In the genomic region with DNA sequence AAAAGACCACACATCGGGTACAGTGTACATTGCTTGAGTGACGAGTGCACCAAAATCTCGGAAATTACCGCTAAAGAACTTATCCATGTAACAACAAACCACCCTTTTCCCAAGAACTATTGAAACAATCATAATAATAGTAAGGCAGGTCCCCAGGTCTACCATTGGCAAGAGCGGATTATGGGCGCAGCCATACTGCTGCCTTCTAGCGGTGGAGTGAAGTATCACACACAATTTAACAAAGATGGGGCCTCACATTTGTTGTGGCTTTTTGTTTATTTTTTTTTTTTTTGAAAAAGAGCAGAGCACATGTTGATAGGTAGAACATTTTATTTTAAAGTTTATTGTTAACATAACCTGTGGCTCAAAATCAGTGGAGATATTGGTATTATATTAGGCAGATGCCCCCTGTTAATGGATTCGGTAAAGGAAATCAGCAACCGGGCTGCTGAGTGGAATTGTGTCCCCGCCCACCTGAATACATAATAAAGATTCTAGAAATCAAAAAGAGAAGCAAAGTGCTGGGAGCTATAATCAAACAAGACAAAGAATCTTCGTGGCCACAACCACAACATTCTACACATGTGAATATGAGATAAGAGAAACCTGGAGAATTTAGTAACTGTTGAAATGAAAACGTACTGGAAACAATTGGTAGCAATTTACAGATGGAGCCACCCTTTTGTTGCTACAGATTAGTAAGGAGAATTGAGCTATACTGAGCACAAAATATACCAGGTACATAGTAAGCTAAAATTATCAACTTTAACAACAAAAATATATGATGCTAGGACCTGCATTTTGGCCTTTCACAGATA, we compare ENCODE assay signal across 1 cellular context.
TF ChIP-seq lines count a peak whose summit lies in the region.

No MANE protein-coding gene starts in this region.

TF ChIP-seq in GM23338, 12 proteins besides CTCF, POLR2A, EP300 and RAD21 (continued from another document):
- TF ChIP-seq, protein P1, sequence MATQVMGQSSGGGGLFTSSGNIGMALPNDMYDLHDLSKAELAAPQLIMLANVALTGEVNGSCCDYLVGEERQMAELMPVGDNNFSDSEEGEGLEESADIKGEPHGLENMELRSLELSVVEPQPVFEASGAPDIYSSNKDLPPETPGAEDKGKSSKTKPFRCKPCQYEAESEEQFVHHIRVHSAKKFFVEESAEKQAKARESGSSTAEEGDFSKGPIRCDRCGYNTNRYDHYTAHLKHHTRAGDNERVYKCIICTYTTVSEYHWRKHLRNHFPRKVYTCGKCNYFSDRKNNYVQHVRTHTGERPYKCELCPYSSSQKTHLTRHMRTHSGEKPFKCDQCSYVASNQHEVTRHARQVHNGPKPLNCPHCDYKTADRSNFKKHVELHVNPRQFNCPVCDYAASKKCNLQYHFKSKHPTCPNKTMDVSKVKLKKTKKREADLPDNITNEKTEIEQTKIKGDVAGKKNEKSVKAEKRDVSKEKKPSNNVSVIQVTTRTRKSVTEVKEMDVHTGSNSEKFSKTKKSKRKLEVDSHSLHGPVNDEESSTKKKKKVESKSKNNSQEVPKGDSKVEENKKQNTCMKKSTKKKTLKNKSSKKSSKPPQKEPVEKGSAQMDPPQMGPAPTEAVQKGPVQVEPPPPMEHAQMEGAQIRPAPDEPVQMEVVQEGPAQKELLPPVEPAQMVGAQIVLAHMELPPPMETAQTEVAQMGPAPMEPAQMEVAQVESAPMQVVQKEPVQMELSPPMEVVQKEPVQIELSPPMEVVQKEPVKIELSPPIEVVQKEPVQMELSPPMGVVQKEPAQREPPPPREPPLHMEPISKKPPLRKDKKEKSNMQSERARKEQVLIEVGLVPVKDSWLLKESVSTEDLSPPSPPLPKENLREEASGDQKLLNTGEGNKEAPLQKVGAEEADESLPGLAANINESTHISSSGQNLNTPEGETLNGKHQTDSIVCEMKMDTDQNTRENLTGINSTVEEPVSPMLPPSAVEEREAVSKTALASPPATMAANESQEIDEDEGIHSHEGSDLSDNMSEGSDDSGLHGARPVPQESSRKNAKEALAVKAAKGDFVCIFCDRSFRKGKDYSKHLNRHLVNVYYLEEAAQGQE (IDR thresholded peaks at IDR 0.05; ENCODE audit: unreplicated experiment) = no peak
- no peak for TF ChIP-seq NANOG (IDR thresholded peaks at IDR 0.05; ENCODE audit: borderline replicate concordance)
- TF ChIP-seq ZNF114 (CRISPR knock-in tag; IDR thresholded peaks at IDR 0.05) = no peak
- no peak for TF ChIP-seq STAT1 (IDR thresholded peaks at IDR 0.05; ENCODE audit: unreplicated experiment)
- no peak for TF ChIP-seq POLR2AphosphoS5 (IDR thresholded peaks at IDR 0.05; ENCODE audit: low read depth)
- no peak for TF ChIP-seq EZH2 (IDR thresholded peaks at IDR 0.05; ENCODE audit: low read depth, unreplicated experiment)
- TF ChIP-seq CREB1 (CRISPR knock-in tag; IDR thresholded peaks at IDR 0.05; ENCODE audit: low read depth) = no peak
- TF ChIP-seq, protein P2, sequence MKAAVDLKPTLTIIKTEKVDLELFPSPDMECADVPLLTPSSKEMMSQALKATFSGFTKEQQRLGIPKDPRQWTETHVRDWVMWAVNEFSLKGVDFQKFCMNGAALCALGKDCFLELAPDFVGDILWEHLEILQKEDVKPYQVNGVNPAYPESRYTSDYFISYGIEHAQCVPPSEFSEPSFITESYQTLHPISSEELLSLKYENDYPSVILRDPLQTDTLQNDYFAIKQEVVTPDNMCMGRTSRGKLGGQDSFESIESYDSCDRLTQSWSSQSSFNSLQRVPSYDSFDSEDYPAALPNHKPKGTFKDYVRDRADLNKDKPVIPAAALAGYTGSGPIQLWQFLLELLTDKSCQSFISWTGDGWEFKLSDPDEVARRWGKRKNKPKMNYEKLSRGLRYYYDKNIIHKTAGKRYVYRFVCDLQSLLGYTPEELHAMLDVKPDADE (IDR thresholded peaks at IDR 0.05) = no peak
- TF ChIP-seq EZH2phosphoT487 (IDR thresholded peaks at IDR 0.05; ENCODE audit: unreplicated experiment) = no peak
